Comparison of ENCODE assay signal across 13 cellular contexts in the genomic region with DNA sequence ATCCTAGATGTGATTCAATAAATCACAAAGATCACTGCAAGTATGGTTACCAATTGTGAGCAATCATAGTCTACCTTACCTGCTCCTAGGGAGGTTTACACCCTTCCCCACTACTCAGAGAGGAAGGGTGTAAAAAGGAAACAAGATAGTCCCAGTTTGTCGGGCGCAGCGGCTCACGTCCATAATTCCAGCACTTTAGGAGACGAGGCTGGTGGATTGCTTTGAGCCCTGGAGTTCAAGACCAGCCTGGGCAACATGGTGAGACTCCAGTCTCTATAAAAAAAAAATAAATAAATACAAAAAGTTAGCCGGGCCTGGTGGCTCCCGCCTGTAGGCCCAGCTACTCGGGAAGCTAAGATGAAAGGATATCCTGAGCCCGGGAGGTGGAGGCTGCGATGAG. TPM values are rescaled to one million over a fixed set of nuclear protein-coding genes. Genes with fewer than 3 reads are reported as not detected.
DNase-seq lines count a peak whose midpoint lies in the region; ATAC-seq, FAIRE-seq and TF ChIP-seq lines count a peak whose summit lies in the region.
"Had no signal": no experiment of that assay in that cellular context is flagged by ENCODE, and none has a peak within 500 bp of the region (broad histone marks: within the 10 kb centered on the region; RNA-seq: fewer than 3 reads in every experiment).

No MANE protein-coding gene starts in this region.

- H3K9me3 ChIP-seq in DND-41 (ENCODE audit: insufficient read depth, low read length, severe bottlenecking) (no peaks in the 10 kb centered on the region), MG63 (no peaks in the 10 kb centered on the region), H1 (ENCODE audit: insufficient read depth in 2 of 2, low read depth in 1 of 2, low read length in 1 of 2) (no peaks in the 10 kb centered on the region), lower lobe of right lung (no peaks in the 10 kb centered on the region)

- no peak for FAIRE-seq in H1 (lab: Jason Lieb, UNC)

- CTCF ChIA-PET in H1 (lab: Charles Lee; ENCODE audit: partially characterized antibody) = interaction anchor here (0.6 kb wide), 2 partner anchors 39 to 215 kb away, joined by 3 read pairs; no protein-coding TSS in a partner anchor

- TF ChIP-seq CTCF in DND-41 (IDR thresholded peaks at IDR 0.05; ENCODE audit: borderline replicate concordance, extremely low read depth, low read length, poor library complexity, severe bottlenecking) (no peak), H1 (IDR thresholded peaks at IDR 0.05; ENCODE audit: control extremely low read depth in 1 of 3, insufficient read depth in 1 of 3, low read depth in 1 of 3, low read length in 3 of 3) (no peak), progenitor cell of endocrine pancreas (IDR thresholded peaks at IDR 0.05; ENCODE audit: unreplicated experiment) (no peak), lower lobe of right lung (IDR thresholded peaks at IDR 0.05) (no peak)

- POLR2A ChIA-PET in H1 (lab: Charles Lee; ENCODE audit: partially characterized antibody) = interaction anchor here (0.5 to 0.7 kb wide), 2 partner anchors 40 to 63 kb away, joined by 4 to 7 read pairs; no protein-coding TSS in a partner anchor

- peak overlapping the region; percentile 94 for H3K4me3 Mint-ChIP-seq in progenitor cell of endocrine pancreas (ENCODE audit: low read depth)

- H3K9ac ChIP-seq in DND-41 (ENCODE audit: low read depth, low read length) (peak overlapping the region; percentile 83; the same call in 1 of the 2 replicates), H1 (replicated peaks in 1 of 4; ENCODE audit: extremely low read depth in 1 of 4, low read depth in 3 of 4, low read length in 3 of 4) (no peak overlapping the region; a peak in 1 of 7 replicates)

- peaks cover 2% of the 10 kb centered on the region; the same call in 1 of the 2 replicates for H3K79me1 ChIP-seq in H1 (ENCODE audit: low read depth, low read length)

- no peak for ATAC-seq in DND-41 (ENCODE audit: insufficient read depth, low read depth)
- no peak for ATAC-seq in lower lobe of right lung

- no peak for TF ChIP-seq EP300 in H1 (IDR thresholded peaks at IDR 0.05; ENCODE audit: borderline replicate concordance in 1 of 2, low read depth in 2 of 2, low read length in 2 of 2)

- WGBS in H1 (ENCODE audit: extremely low coverage in 1 of 2, insufficient coverage in 1 of 2, insufficient read length in 1 of 2, insufficient replicate concordance in 2 of 2, low coverage in 1 of 2, low lambda C conversion rate in 2 of 2, missing lambda C conversion rate in 1 of 2), 2 experiments = 94% methylated on average over 10 of the region's 10 CpGs; no CpG with 5 or more reads in 1 of the 2 experiments

- H3K27ac ChIP-seq in DND-41 (ENCODE audit: low read length) (peak overlapping the region; percentile 89), H1 (ENCODE audit: low read depth, low read length) (no peak overlapping the region), lower lobe of right lung (no peak overlapping the region)

- H3K79me2 ChIP-seq in DND-41 (ENCODE audit: insufficient read depth, low read length) (peaks cover 48% of the 10 kb centered on the region), H1 (ENCODE audit: control insufficient read depth in 1 of 2, insufficient read depth in 2 of 2, low read length in 2 of 2) (peaks cover 11 to 39% of the 10 kb centered on the region in 2 experiments)

- no peak for TF ChIP-seq RAD21 in H1 (IDR thresholded peaks at IDR 0.05 in 1 of 2, conservative IDR thresholded peaks at IDR 0.05 in 1 of 2; ENCODE audit: low read depth in 2 of 2, low read length in 2 of 2)

- no peak overlapping the region for H3K4ac ChIP-seq in H1 (replicated peaks; ENCODE audit: insufficient read length, low read depth, low read length)

- no peaks in the 10 kb centered on the region; the same call in 1 of the 2 replicates for H3K36me3 ChIP-seq in DND-41 (ENCODE audit: insufficient read depth, low read length)
- no peaks in the 10 kb centered on the region for H3K36me3 ChIP-seq in MG63
- H3K36me3 ChIP-seq in H1 (ENCODE audit: control insufficient read depth in 2 of 4, insufficient read depth in 4 of 4, low read length in 3 of 4) = no peaks in the 10 kb centered on the region
- H3K36me3 ChIP-seq in lower lobe of right lung = no peaks in the 10 kb centered on the region

- no peak for TF ChIP-seq POLR2A in H1 (IDR thresholded peaks at IDR 0.05; ENCODE audit: control extremely low read depth in 1 of 2, low read depth in 2 of 2, low read length in 2 of 2)

- peaks cover 20% of the 10 kb centered on the region for H4K20me1 ChIP-seq in DND-41 (ENCODE audit: insufficient read depth, low read length)
- peaks cover 3 to 5% of the 10 kb centered on the region in 2 experiments for H4K20me1 ChIP-seq in H1 (replicated peaks in 1 of 2; ENCODE audit: control insufficient read depth in 1 of 2, insufficient read depth in 2 of 2, low read length in 2 of 2)

- no peak overlapping the region for H3K27ac Mint-ChIP-seq in progenitor cell of endocrine pancreas

- no peak overlapping the region for H2BK12ac ChIP-seq in H1 (ENCODE audit: low read depth, low read length)

- no peak overlapping the region for H3K56ac ChIP-seq in H1 (replicated peaks; ENCODE audit: insufficient read length, low read depth, low read length)

- no peak overlapping the region for H2BK15ac ChIP-seq in H1 (ENCODE audit: low read length)

- H2AK5ac ChIP-seq in H1 (ENCODE audit: low read depth, low read length) = no peak overlapping the region

- H3K4me1 Mint-ChIP-seq in progenitor cell of endocrine pancreas (ENCODE audit: low read depth) = peaks cover 29% of the 10 kb centered on the region

- peak overlapping the region; percentile 83 for H2AFZ ChIP-seq in DND-41 (ENCODE audit: low read depth, low read length)
- peak overlapping the region; percentile 47; the same call in 1 of the 2 replicates for H2AFZ ChIP-seq in H1 (ENCODE audit: low read length)

- peak overlapping the region; percentile 79 for H3K4me2 ChIP-seq in DND-41 (ENCODE audit: insufficient read depth, low read length)
- peak overlapping the region; percentile 82 to 87; a peak in 3 of 4 replicates for H3K4me2 ChIP-seq in H1 (ENCODE audit: insufficient read depth in 1 of 2, low read depth in 2 of 2, low read length in 2 of 2)

- H2BK5ac ChIP-seq in H1 (ENCODE audit: low read depth, low read length) = no peak overlapping the region

- H3K23me2 ChIP-seq in H1 (ENCODE audit: low read depth, low read length) = no peaks in the 10 kb centered on the region

- peaks cover 38% of the 10 kb centered on the region for H3K4me1 ChIP-seq in DND-41 (ENCODE audit: insufficient read depth, low read length)
- peaks cover 0 to 5% (median 3%) of the 10 kb centered on the region in 4 experiments; a peak in 4 of 7 replicates for H3K4me1 ChIP-seq in H1 (replicated peaks in 1 of 4; ENCODE audit: control insufficient read depth in 3 of 4, insufficient read depth in 4 of 4, low read length in 3 of 4)
- peaks cover 38% of the 10 kb centered on the region for H3K4me1 ChIP-seq in lower lobe of right lung

- no peak overlapping the region for H3K14ac ChIP-seq in H1 (ENCODE audit: insufficient read length)

- intact Hi-C loops in lower lobe of right lung (cut with DNase I) = no loop called here

- H4K5ac ChIP-seq in H1 (ENCODE audit: insufficient read length, low read depth, low read length) = no peak overlapping the region

- DNase-seq in DND-41 = no peak
- DNase-seq in MG63 = no peak
- DNase-seq in H1 (ENCODE audit: low read depth in 1 of 2, low spot score in 2 of 2) = no peak
- DNase-seq in progenitor cell of endocrine pancreas (ENCODE audit: low spot score, unreplicated experiment) = no peak
- no peak for DNase-seq in A172 (ENCODE audit: low spot score)
- DNase-seq in NCI-H1417 (lab: John Stamatoyannopoulos, UW) = no peak
- DNase-seq in lower lobe of right lung = no peak
- DNase-seq: activated CD4-positive, alpha-beta T cell treated with anti-CD3 and anti-CD28 coated beads, Interleukin-2, amount 50 U/mL, for 48 hours; anterior cingulate cortex; DMS 273 treated with DMSO at 0.1 percent for 48 hours; effector memory CD4-positive, alpha-beta T cell; MV-4-11; NCI-H526 had no signal

- H3K27me3 ChIP-seq in DND-41 (ENCODE audit: insufficient read depth, low read length, poor library complexity) (no peaks in the 10 kb centered on the region), MG63 (no peaks in the 10 kb centered on the region), H1 (replicated peaks in 1 of 4; ENCODE audit: control insufficient read depth in 3 of 4, extremely low read depth in 1 of 4, insufficient read depth in 3 of 4, low read length in 3 of 4) (no peaks in the 10 kb centered on the region), lower lobe of right lung (ENCODE audit: low read depth) (no peaks in the 10 kb centered on the region)

- H3K9me3 Mint-ChIP-seq in progenitor cell of endocrine pancreas (ENCODE audit: low read depth) = no peaks in the 10 kb centered on the region

- no peak overlapping the region for H3K18ac ChIP-seq in H1 (ENCODE audit: extremely low read depth, low read length)

- H2BK120ac ChIP-seq in H1 (replicated peaks; ENCODE audit: low read depth, low read length) = no peak overlapping the region

- no peak overlapping the region for H3K23ac ChIP-seq in H1 (ENCODE audit: insufficient read length)

- no peak overlapping the region for H4K8ac ChIP-seq in H1 (ENCODE audit: extremely low read depth, insufficient read depth, low read length)

- no peaks in the 10 kb centered on the region for H3K27me3 Mint-ChIP-seq in progenitor cell of endocrine pancreas

- H2BK20ac ChIP-seq in H1 (ENCODE audit: low read length) = no peak overlapping the region

- peak overlapping the region; percentile 64 for H4K91ac ChIP-seq in H1 (replicated peaks; ENCODE audit: insufficient read length, low read length)

- no peaks in the 10 kb centered on the region for H3K36me3 Mint-ChIP-seq in progenitor cell of endocrine pancreas (ENCODE audit: insufficient read depth)

- no peak overlapping the region for H3K4me3 ChIP-seq in DND-41 (ENCODE audit: low read depth in 1 of 2, low read length in 2 of 2)
- H3K4me3 ChIP-seq in MG63 = peak overlapping the region; percentile 92
- peak overlapping the region in 1 of 4 experiments; percentile 95; a peak in 1 of 8 replicates for H3K4me3 ChIP-seq in H1 (ENCODE audit: extremely low read depth in 1 of 4, insufficient read depth in 2 of 4, low read depth in 3 of 4, low read length in 4 of 4)
- H3K4me3 ChIP-seq in lower lobe of right lung = no peak overlapping the region

RNA-seq across cellular contexts. Expression of a gene that starts 1.0 kb away (rescaled TPM):
- total RNA-seq in MG63 (2014; rRNA removed; shearing (Covaris generic); ENCODE audit: low replicate concordance) = 17.0 and 17.7 TPM in 2 replicates
- total RNA-seq in H1 (2021; fragmentation: NEBNext Ultra II Directional; extraction: Animal tissue kit (Norgen Biotek cat#: 25700)) = 35.6 and 37.4 TPM in 2 replicates
- polyA plus RNA-seq in H1 (2011; rRNA removed) = 14.2 and 22.5 TPM in 2 replicates
- 12.5 TPM for polyA plus RNA-seq in H1 (2011; cell fraction: cytosol; rRNA removed)
- 22.7 TPM for polyA plus RNA-seq in H1 (2011; cell fraction: nucleus; rRNA removed)
- 20.5 to 24.5 TPM (median 22.3 TPM) in 4 replicates for polyA plus RNA-seq in H1 (2012, experiment 1 of 2)
- polyA plus RNA-seq in H1 (2012, experiment 2 of 2) = 30.8 TPM
- polyA plus RNA-seq in H1 (2013, experiment 1 of 2) = 11.4 TPM
- polyA plus RNA-seq in H1 (2013, experiment 2 of 2) = 10.2 TPM
- polyA minus RNA-seq in H1 (2011; rRNA and poly(A)+ RNA removed) = 47.9 and 50.7 TPM in 2 replicates
- 21.3 TPM for polyA minus RNA-seq in H1 (2011; cell fraction: cytosol; rRNA and poly(A)+ RNA removed)
- 58.3 TPM for polyA minus RNA-seq in H1 (2011; cell fraction: nucleus; rRNA and poly(A)+ RNA removed)
- total RNA-seq in progenitor cell of endocrine pancreas = 44.0 and 45.3 TPM in 2 replicates
- 27.3 and 44.3 TPM in 2 replicates for total RNA-seq in A172 (2014; rRNA removed; shearing (Covaris generic))
- total RNA-seq in lower lobe of right lung = 39.9 TPM

RNA-seq across cellular contexts. Expression of a gene that starts 22.2 kb away (rescaled TPM):
- total RNA-seq in MG63 (2014; rRNA removed; shearing (Covaris generic); ENCODE audit: low replicate concordance) = 4.0 and 4.5 TPM in 2 replicates
- total RNA-seq in H1 (2021; fragmentation: NEBNext Ultra II Directional; extraction: Animal tissue kit (Norgen Biotek cat#: 25700)) = 4.3 and 5.1 TPM in 2 replicates
- 2.7 and 3.8 TPM in 2 replicates for polyA plus RNA-seq in H1 (2011; rRNA removed)
- 3.5 TPM for polyA plus RNA-seq in H1 (2011; cell fraction: cytosol; rRNA removed)
- polyA plus RNA-seq in H1 (2011; cell fraction: nucleus; rRNA removed) = 2.0 TPM
- 3.8 to 5.3 TPM (median 5.2 TPM) in 4 replicates for polyA plus RNA-seq in H1 (2012, experiment 1 of 2)
- 1.7 TPM for polyA plus RNA-seq in H1 (2012, experiment 2 of 2)
- polyA plus RNA-seq in H1 (2013, experiment 1 of 2) = 2.8 TPM
- 2.4 TPM for polyA plus RNA-seq in H1 (2013, experiment 2 of 2)
- polyA minus RNA-seq in H1 (2011; rRNA and poly(A)+ RNA removed) = 7.4 and 8.5 TPM in 2 replicates
- 2.0 TPM for polyA minus RNA-seq in H1 (2011; cell fraction: cytosol; rRNA and poly(A)+ RNA removed)
- 7.6 TPM for polyA minus RNA-seq in H1 (2011; cell fraction: nucleus; rRNA and poly(A)+ RNA removed)
- total RNA-seq in progenitor cell of endocrine pancreas (7.9 and 9.0 TPM in 2 replicates), lower lobe of right lung (6.3 TPM)
- 5.2 and 7.4 TPM in 2 replicates for total RNA-seq in A172 (2014; rRNA removed; shearing (Covaris generic))

RNA-seq across cellular contexts. Expression of a gene that starts 22.6 kb away (rescaled TPM):
- 41.2 and 48.0 TPM in 2 replicates for total RNA-seq in MG63 (2014; rRNA removed; shearing (Covaris generic); ENCODE audit: low replicate concordance)
- 77.4 and 82.2 TPM in 2 replicates for total RNA-seq in H1 (2021; fragmentation: NEBNext Ultra II Directional; extraction: Animal tissue kit (Norgen Biotek cat#: 25700))
- 65.0 and 99.4 TPM in 2 replicates for polyA plus RNA-seq in H1 (2011; rRNA removed)
- polyA plus RNA-seq in H1 (2011; cell fraction: cytosol; rRNA removed) = 70.3 TPM
- 116 TPM for polyA plus RNA-seq in H1 (2011; cell fraction: nucleus; rRNA removed)
- polyA plus RNA-seq in H1 (2012, experiment 1 of 2) = 40.6 to 52.0 TPM (median 47.2 TPM) in 4 replicates
- polyA plus RNA-seq in H1 (2012, experiment 2 of 2) = 48.0 TPM
- polyA plus RNA-seq in H1 (2013, experiment 1 of 2) = 46.4 TPM
- 46.3 TPM for polyA plus RNA-seq in H1 (2013, experiment 2 of 2)
- 146 and 155 TPM in 2 replicates for polyA minus RNA-seq in H1 (2011; rRNA and poly(A)+ RNA removed)
- polyA minus RNA-seq in H1 (2011; cell fraction: cytosol; rRNA and poly(A)+ RNA removed) = 48.5 TPM
- 72.1 TPM for polyA minus RNA-seq in H1 (2011; cell fraction: nucleus; rRNA and poly(A)+ RNA removed)
- total RNA-seq in progenitor cell of endocrine pancreas (65.6 and 69.8 TPM in 2 replicates), lower lobe of right lung (54.4 TPM)
- 66.5 and 93.3 TPM in 2 replicates for total RNA-seq in A172 (2014; rRNA removed; shearing (Covaris generic))
